14 cellular contexts compared by ENCODE assay signal in the genomic region with DNA sequence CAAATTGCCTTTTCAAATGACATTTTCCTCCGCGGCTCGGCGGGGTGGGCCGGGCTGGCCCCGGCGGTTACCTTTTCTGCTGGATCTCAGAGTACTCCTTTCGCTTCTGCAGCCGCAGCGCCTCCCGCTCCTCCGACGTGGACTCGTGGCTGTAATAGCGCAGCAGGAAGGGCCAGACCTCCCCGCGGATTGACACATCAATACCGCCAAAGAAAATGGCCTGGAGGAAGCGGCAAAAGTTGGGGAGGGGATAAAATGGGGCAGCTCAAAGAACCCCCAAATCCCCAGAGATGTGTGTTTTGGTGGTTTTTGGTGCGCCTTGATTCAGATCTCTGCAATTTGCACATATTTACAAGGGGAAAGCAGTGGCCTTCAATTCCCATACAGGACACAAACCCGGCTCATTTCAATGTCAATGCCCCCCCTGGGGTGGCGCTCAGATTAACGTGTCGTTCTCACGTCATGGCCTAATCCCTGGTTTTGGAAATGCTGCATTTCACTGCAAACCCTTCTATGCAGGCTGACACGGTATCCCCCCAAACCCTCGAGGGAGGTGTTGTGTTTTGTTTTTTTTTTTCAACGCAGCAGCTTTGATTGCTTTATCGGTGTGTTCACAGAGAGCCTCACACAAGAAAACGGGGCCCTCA.
DNase-seq lines count a peak whose midpoint lies in the region; ATAC-seq and TF ChIP-seq lines count a peak whose summit lies in the region.
"Had no signal": no experiment of that assay in that cellular context is flagged by ENCODE, and none has a peak within 500 bp of the region (broad histone marks: within the 10 kb centered on the region; RNA-seq: fewer than 3 reads in every experiment).

No MANE protein-coding gene starts in this region.

- no peak for TF ChIP-seq POLR2A in right lobe of liver (IDR thresholded peaks at IDR 0.05)

- H3K27me3 ChIP-seq in right lobe of liver: no peaks in the 10 kb centered on the region
- no peaks in the 10 kb centered on the region for H3K27me3 ChIP-seq in upper lobe of right lung
- no peaks in the 10 kb centered on the region for H3K27me3 ChIP-seq in lower lobe of right lung (ENCODE audit: low read depth)

- H3K36me3 ChIP-seq in right lobe of liver (peaks cover 0 to 16% (median 3%) of the 10 kb centered on the region in 4 donors), upper lobe of right lung (peaks cover 9% of the 10 kb centered on the region), lower lobe of right lung (peaks cover 36% of the 10 kb centered on the region)

- H3K4me3 ChIP-seq in right lobe of liver (no peak overlapping the region), upper lobe of right lung (no peak overlapping the region), lower lobe of right lung (no peak overlapping the region)

- ATAC-seq in left cardiac atrium (no peak), left ventricle myocardium superior (no peak), right lobe of liver (no peak), upper lobe of right lung (no peak), lower lobe of right lung (no peak)
- ATAC-seq: activated T-cell treated with anti-CD3 and anti-CD28 coated beads, Interleukin-2, amount 50 U/mL, for 4 hours had no signal

- no peaks in the 10 kb centered on the region for H3K4me1 ChIP-seq in right lobe of liver
- peaks cover 19% of the 10 kb centered on the region for H3K4me1 ChIP-seq in upper lobe of right lung
- H3K4me1 ChIP-seq in lower lobe of right lung: peaks cover 19% of the 10 kb centered on the region

- DNase-seq in left cardiac atrium (peak; percentile 5), left ventricle myocardium superior (no peak), right lobe of liver (peak in 2 of 3 donors; percentile 27 to 39), upper lobe of right lung (peak; percentile 63), middle frontal gyrus (ENCODE audit: extremely low spot score, low spot score) (no peak), globus pallidus (ENCODE audit: low spot score) (no peak), lower lobe of right lung (no peak)
- DNase-seq: activated CD4-positive, alpha-beta T cell treated with anti-CD3 and anti-CD28 coated beads for 1 hour; activated T-cell treated with anti-CD3 and anti-CD28 coated beads, Interleukin-2, amount 50 U/mL, for 4 hours; DMS153; effector memory CD4-positive, alpha-beta T cell; foreskin fibroblast; NCI-H2171 had no signal

- WGBS in right lobe of liver (ENCODE audit: insufficient coverage, low coverage, low lambda C conversion rate, missing lambda C conversion rate): 88% methylated on average over 16 of the region's 30 CpGs

- intact Hi-C loops in left cardiac atrium (cut with DNase I): no loop called here
- intact Hi-C loops in left ventricle myocardium superior (cut with micrococcal nuclease): no loop called here
- intact Hi-C loops in right lobe of liver (cut with DNase I): no loop called here
- intact Hi-C loops in upper lobe of right lung (cut with DNase I): no loop called here
- intact Hi-C loops in lower lobe of right lung (cut with DNase I): no loop called here

- TF ChIP-seq CTCF in right lobe of liver (IDR thresholded peaks at IDR 0.05): no peak
- no peak for TF ChIP-seq CTCF in upper lobe of right lung (IDR thresholded peaks at IDR 0.05)
- no peak for TF ChIP-seq CTCF in lower lobe of right lung (IDR thresholded peaks at IDR 0.05)

- H3K9me3 ChIP-seq in right lobe of liver (no peaks in the 10 kb centered on the region), upper lobe of right lung (no peaks in the 10 kb centered on the region), lower lobe of right lung (no peaks in the 10 kb centered on the region)

- H3K27ac ChIP-seq in cingulate gyrus (ENCODE audit: low read depth, low read length) (peak overlapping the region; percentile 89), right lobe of liver (no peak overlapping the region), upper lobe of right lung (no peak overlapping the region), lower lobe of right lung (no peak overlapping the region)

Comparison
In these comparisons a context has a peak if more than half of its experiments do, and no peak if none do; other contexts are left out.
1. DNase-seq: peak in left cardiac atrium (single experiment), right lobe of liver (2 of 3) and upper lobe of right lung (single experiment); none in left ventricle myocardium superior (single experiment), middle frontal gyrus (single experiment), globus pallidus (single experiment) and lower lobe of right lung (single experiment).